In genomic region chr9:6214903-6215302, GRCh38 we compare ENCODE assay signal across 14 cellular contexts. TPM values are rescaled to one million over a fixed set of nuclear protein-coding genes. Genes with fewer than 3 reads are reported as not detected.
DNase-seq lines count a peak whose midpoint lies in the region; ATAC-seq and TF ChIP-seq lines count a peak whose summit lies in the region.
"Had no signal": no experiment of that assay in that cellular context is flagged by ENCODE, and none has a peak within 500 bp of the region (broad histone marks: within the 10 kb centered on the region; RNA-seq: fewer than 3 reads in every experiment).

No MANE protein-coding gene starts in this region.

- DNase-seq in SK-N-SH (no peak), fibroblast of pulmonary artery (ENCODE audit: low read depth) (peak; percentile 89), myocyte (ENCODE audit: low read depth) (peak; percentile 6), iPS-NIHi11 (ENCODE audit: low spot score) (no peak), Kasumi-1 (lab: John Stamatoyannopoulos, UW) (no peak), superior temporal gyrus (ENCODE audit: extremely low spot score) (no peak)
- DNase-seq: activated naive CD4-positive, alpha-beta T cell treated with anti-CD3 and anti-CD28 coated beads, Interleukin-2, amount 10 ng/mL, durations not matched to agents 7 days and 5 days; CD8-positive, alpha-beta memory T cell; EL had no signal

- H3K27me3 ChIP-seq in ACC112 (ENCODE audit: insufficient read depth, low read length) (no peaks in the 10 kb centered on the region), SK-N-SH (ENCODE audit: insufficient read depth) (no peaks in the 10 kb centered on the region)

- H3K4me2 ChIP-seq in SK-N-SH, result no peak overlapping the region

- H3K27ac ChIP-seq in ACC112 (ENCODE audit: low read depth, low read length) (peak overlapping the region; percentile 65), SK-N-SH (ENCODE audit: low read depth in 2 of 2, low read length in 1 of 2) (peak overlapping the region in 1 of 2 experiments; percentile 35; a peak in 2 of 4 replicates)

- POLR2A ChIA-PET in SK-N-SH (lab: Yijun Ruan, JAX), result no interaction called here

- H2AFZ ChIP-seq in ACC112 (ENCODE audit: low read length, unreplicated experiment) (peak overlapping the region; percentile 16), SK-N-SH (ENCODE audit: low read depth) (peak overlapping the region; percentile 38; the same call in 1 of the 2 replicates)

- no peaks in the 10 kb centered on the region for H3K9me2 ChIP-seq in SK-N-SH

- no peaks in the 10 kb centered on the region for H3K36me3 ChIP-seq in ACC112 (ENCODE audit: insufficient read depth, low read length)
- no peaks in the 10 kb centered on the region for H3K36me3 ChIP-seq in SK-N-SH (replicated peaks in 1 of 2; ENCODE audit: control insufficient read depth in 1 of 2, insufficient read depth in 2 of 2, low read length in 1 of 2)
- H3K36me3 ChIP-seq: prostate gland had no signal

- CTCF ChIA-PET in SK-N-SH (lab: Yijun Ruan, JAX), result no interaction called here

- H3F3A ChIP-seq in SK-N-SH (replicated peaks; ENCODE audit: insufficient read depth), result no peaks in the 10 kb centered on the region

- H3K9me3 ChIP-seq in SK-N-SH, result no peaks in the 10 kb centered on the region; the same call in 1 of the 2 replicates
- H3K9me3 ChIP-seq: prostate gland had no signal

- no peak overlapping the region for H3K4me3 ChIP-seq in ACC112 (ENCODE audit: low read depth, low read length)
- no peak overlapping the region for H3K4me3 ChIP-seq in SK-N-SH (ENCODE audit: low read depth in 2 of 2, low read length in 1 of 2)
- H3K4me3 ChIP-seq in fibroblast of pulmonary artery (replicated peaks; ENCODE audit: low read depth, low read length), result peak overlapping the region; percentile 80
- H3K4me3 ChIP-seq: K562 had no signal

- ATAC-seq in HG03460 (IDR thresholded peaks at IDR 0.05; ENCODE audit: unreplicated experiment), result no peak
- ATAC-seq: K562; natural killer cell treated with Interleukin-12 subunit alpha and Interleukin-12 subunit beta and Interleukin-15 and Interleukin-18, amount 100 ng/mL, for 72 hours had no signal

- H3K4me1 ChIP-seq in ACC112 (ENCODE audit: control insufficient read depth, insufficient read depth, low read length, unreplicated experiment) (peaks cover 37% of the 10 kb centered on the region), SK-N-SH (ENCODE audit: control insufficient read depth in 1 of 2, insufficient read depth in 2 of 2, low read depth in 1 of 2, low read length in 1 of 2) (peaks cover 0 to 19% of the 10 kb centered on the region in 2 experiments; a peak in 1 of 4 replicates)
- H3K4me1 ChIP-seq: prostate gland had no signal

- TF ChIP-seq CTCF in SK-N-SH (IDR thresholded peaks at IDR 0.05), result no peak
- no peak for TF ChIP-seq CTCF in fibroblast of pulmonary artery (IDR thresholded peaks at IDR 0.05; ENCODE audit: low read length, missing control alignments)

- H3K79me2 ChIP-seq in ACC112 (ENCODE audit: control insufficient read depth, insufficient read depth, low read length, unreplicated experiment) (no peaks in the 10 kb centered on the region), SK-N-SH (ENCODE audit: insufficient read depth) (no peaks in the 10 kb centered on the region)

- no peak for TF ChIP-seq RAD21 in SK-N-SH (IDR thresholded peaks at IDR 0.05; ENCODE audit: low read length)

- 5% methylated on average over 2 of the region's 2 CpGs for WGBS in SK-N-SH (ENCODE audit: low lambda C conversion rate)

- no peaks in the 10 kb centered on the region for H4K20me1 ChIP-seq in SK-N-SH (ENCODE audit: insufficient read depth)

- TF ChIP-seq EP300 in SK-N-SH (IDR thresholded peaks at IDR 0.05; ENCODE audit: borderline replicate concordance in 1 of 2, low read depth in 1 of 2, low read length in 1 of 2), result no peak

- no peak overlapping the region for H3K9ac ChIP-seq in SK-N-SH

TF ChIP-seq in SK-N-SH, 30 proteins besides CTCF, POLR2A, EP300 and RAD21:
- TF ChIP-seq PBX3 (IDR thresholded peaks at IDR 0.05) (no peak), RFX5 (IDR thresholded peaks at IDR 0.05; ENCODE audit: low read length) (no peak), SMC3 (IDR thresholded peaks at IDR 0.05; ENCODE audit: low read depth, low read length) (no peak), FOXJ3 (CRISPR knock-in tag; IDR thresholded peaks at IDR 0.05) (no peak), TEAD4 (IDR thresholded peaks at IDR 0.05; ENCODE audit: borderline replicate concordance, insufficient read depth) (no peak), RCOR1 (IDR thresholded peaks at IDR 0.05; ENCODE audit: low read length) (no peak), JUND (IDR thresholded peaks at IDR 0.05) (no peak), IRF3 (IDR thresholded peaks at IDR 0.05; ENCODE audit: low read depth, low read length) (no peak), MAX (IDR thresholded peaks at IDR 0.05; ENCODE audit: low read depth) (no peak), POLR2AphosphoS5 (IDR thresholded peaks at IDR 0.05; ENCODE audit: low read depth, low read length) (no peak), RXRA (IDR thresholded peaks at IDR 0.05; ENCODE audit: borderline replicate concordance, low read depth) (no peak), REST (IDR thresholded peaks at IDR 0.05; ENCODE audit: low read depth, low read length) (no peak)

RNA-seq across cellular contexts. Expression of gene IL33, which starts 0.7 kb away (rescaled TPM):
- not detected in 2 replicates for polyA plus RNA-seq in SK-N-SH (2012; rRNA removed)
- 0.01 and 0.03 TPM in 2 replicates for polyA plus RNA-seq in SK-N-SH (2012; cell fraction: cytosol; rRNA removed)
- polyA plus RNA-seq in SK-N-SH (2012; cell fraction: nucleus; rRNA removed), result not detected in 2 replicates
- total RNA-seq in myocyte, result 0.10 TPM in 1 of 2 replicates, not detected in the other
- polyA plus RNA-seq in myocyte (2012), result not detected
- total RNA-seq: CD8-positive, alpha-beta memory T cell; K562; natural killer cell treated with Interleukin-12 subunit alpha and Interleukin-12 subunit beta and Interleukin-15 and Interleukin-18, amount 100 ng/mL, for 72 hours had no signal
- polyA plus RNA-seq: CD8-positive, alpha-beta memory T cell; K562 had no signal

Comparison
In these comparisons a context has a peak if more than half of its experiments do, and no peak if none do; other contexts are left out.
1. DNase-seq: peak in fibroblast of pulmonary artery (single experiment) and myocyte (single experiment); none in SK-N-SH (single experiment), iPS-NIHi11 (single experiment), Kasumi-1 (0 of 2) and superior temporal gyrus (single experiment).